ENCODE assay signal across 17 cellular contexts in the genomic region with DNA sequence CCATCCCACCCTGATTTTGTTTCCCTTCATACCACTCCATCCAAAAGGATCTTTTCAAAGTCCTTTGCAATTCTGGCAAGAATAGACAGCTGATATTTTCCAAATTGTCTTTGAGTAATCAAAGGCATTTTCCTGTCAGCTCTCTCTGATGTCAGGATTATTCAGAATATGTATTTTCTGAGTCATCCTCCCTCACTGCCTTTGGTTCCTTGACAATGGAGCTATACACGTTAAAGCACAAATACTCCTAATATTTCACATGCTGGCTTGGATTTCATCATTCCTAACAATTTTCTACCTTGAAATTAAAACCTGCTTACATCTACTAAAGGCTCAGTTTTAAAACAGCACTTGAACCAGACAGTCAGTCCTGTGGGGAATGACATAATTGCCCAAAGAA.
DNase-seq lines count a peak whose midpoint lies in the region; ATAC-seq lines count a peak whose summit lies in the region.
"Had no signal": no experiment of that assay in that cellular context is flagged by ENCODE, and none has a peak within 500 bp of the region (broad histone marks: within the 10 kb centered on the region; RNA-seq: fewer than 3 reads in every experiment).

No MANE protein-coding gene starts in this region.

- H3K27me3 Mint-ChIP-seq in activated naive CD4-positive, alpha-beta T cell treated with anti-CD3 and anti-CD28 coated beads for 36 hours (ENCODE audit: low read depth): peaks cover 17% of the 10 kb centered on the region
- H3K27me3 Mint-ChIP-seq in stimulated activated naive CD8-positive, alpha-beta T cell treated with anti-CD3 and anti-CD28 coated beads, Interleukin-15, Interleukin-2, amounts not matched to agents 100 ng/mL and 50 ng/mL, for 24 hours: peaks cover 29% of the 10 kb centered on the region

- H3K36me3 Mint-ChIP-seq in activated naive CD4-positive, alpha-beta T cell treated with anti-CD3 and anti-CD28 coated beads for 36 hours (ENCODE audit: low read depth): no peaks in the 10 kb centered on the region
- no peaks in the 10 kb centered on the region for H3K36me3 Mint-ChIP-seq in stimulated activated naive CD8-positive, alpha-beta T cell treated with anti-CD3 and anti-CD28 coated beads, Interleukin-15, Interleukin-2, amounts not matched to agents 100 ng/mL and 50 ng/mL, for 24 hours (ENCODE audit: low read depth)
- H3K36me3 Mint-ChIP-seq: stimulated activated memory B cell treated with anti-CD40 and anti-IgM and Interleukin-4, amounts not matched to agents 10 μg/mL and 1 μg/mL and 100 μg/mL, for 72 hours had no signal

- no peaks in the 10 kb centered on the region for H3K9me3 Mint-ChIP-seq in activated naive CD4-positive, alpha-beta T cell treated with anti-CD3 and anti-CD28 coated beads for 36 hours
- peaks cover 5% of the 10 kb centered on the region for H3K9me3 Mint-ChIP-seq in stimulated activated naive CD8-positive, alpha-beta T cell treated with anti-CD3 and anti-CD28 coated beads, Interleukin-15, Interleukin-2, amounts not matched to agents 100 ng/mL and 50 ng/mL, for 24 hours
- H3K9me3 Mint-ChIP-seq: stimulated activated memory B cell treated with anti-CD40 and anti-IgM and Interleukin-4, amounts not matched to agents 10 μg/mL and 1 μg/mL and 100 μg/mL, for 72 hours had no signal

- CTCF ChIA-PET in activated naive CD4-positive, alpha-beta T cell treated with anti-CD3 and anti-CD28 coated beads for 36 hours (lab: Charles Lee): interaction anchor here (0.6 to 1.4 kb wide), 4 partner anchors 15 to 358 kb away, joined by 3 to 5 read pairs (median 4); no protein-coding TSS in a partner anchor

- peak overlapping the region; percentile 88 for H3K27ac Mint-ChIP-seq in activated naive CD4-positive, alpha-beta T cell treated with anti-CD3 and anti-CD28 coated beads for 36 hours
- peak overlapping the region; percentile 98 for H3K27ac Mint-ChIP-seq in stimulated activated naive CD8-positive, alpha-beta T cell treated with anti-CD3 and anti-CD28 coated beads, Interleukin-15, Interleukin-2, amounts not matched to agents 100 ng/mL and 50 ng/mL, for 24 hours
- H3K27ac Mint-ChIP-seq: stimulated activated memory B cell treated with anti-CD40 and anti-IgM and Interleukin-4, amounts not matched to agents 10 μg/mL and 1 μg/mL and 100 μg/mL, for 72 hours had no signal

- DNase-seq in activated naive CD4-positive, alpha-beta T cell treated with anti-CD3 and anti-CD28 coated beads for 36 hours: no peak
- no peak for DNase-seq in activated naive CD4-positive, alpha-beta T cell treated with anti-CD3 and anti-CD28 coated beads, Interleukin-2, amount 50 U/mL, for 16 hours
- peak; percentile 33 for DNase-seq in SW480 (ENCODE audit: low spot score)
- no peak for DNase-seq in NCI-H1092 (lab: John Stamatoyannopoulos, UW)
- no peak for DNase-seq in SHP77 treated with DMSO at 0.1 percent for 48 hours (lab: John Stamatoyannopoulos, UW)
- DNase-seq: cerebellar nuclear complex, H7, heart left ventricle, left cardiac atrium, NCI-H1694 treated with DMSO at 0.1 percent for 48 hours, NCI-H524, ovary, uterus had no signal

- H3K4me1 Mint-ChIP-seq in activated naive CD4-positive, alpha-beta T cell treated with anti-CD3 and anti-CD28 coated beads for 36 hours (ENCODE audit: low read depth): peaks cover 49% of the 10 kb centered on the region
- peaks cover 58% of the 10 kb centered on the region for H3K4me1 Mint-ChIP-seq in stimulated activated naive CD8-positive, alpha-beta T cell treated with anti-CD3 and anti-CD28 coated beads, Interleukin-15, Interleukin-2, amounts not matched to agents 100 ng/mL and 50 ng/mL, for 24 hours (ENCODE audit: low read depth)

- ATAC-seq in esophagus mucosa (peak; percentile 70), HG02973 (IDR thresholded peaks at IDR 0.05; ENCODE audit: unreplicated experiment) (no peak)
- ATAC-seq: heart left ventricle; stimulated activated memory B cell treated with anti-CD40 and anti-IgM and Interleukin-4, amounts not matched to agents 10 μg/mL and 1 μg/mL and 100 μg/mL, for 72 hours had no signal

- H3K4me3 Mint-ChIP-seq in activated naive CD4-positive, alpha-beta T cell treated with anti-CD3 and anti-CD28 coated beads for 36 hours: peak overlapping the region; percentile 33
- H3K4me3 Mint-ChIP-seq in stimulated activated naive CD8-positive, alpha-beta T cell treated with anti-CD3 and anti-CD28 coated beads, Interleukin-15, Interleukin-2, amounts not matched to agents 100 ng/mL and 50 ng/mL, for 24 hours: peak overlapping the region; percentile 76
- H3K4me3 Mint-ChIP-seq: stimulated activated memory B cell treated with anti-CD40 and anti-IgM and Interleukin-4, amounts not matched to agents 10 μg/mL and 1 μg/mL and 100 μg/mL, for 72 hours had no signal

- intact Hi-C loops in activated naive CD4-positive, alpha-beta T cell treated with anti-CD3 and anti-CD28 coated beads for 36 hours (cut with micrococcal nuclease): loop anchor here (1.0 to 10.0 kb wide), 9 partner anchors 15 to 669 kb away; a partner anchor contains a TSS
